Comparison of ENCODE assay signal across 1 cellular context in genomic region chr6:159075506-159076100, GRCh38.
TF ChIP-seq lines count a peak whose summit lies in the region.

No MANE protein-coding gene starts in this region.

TF ChIP-seq in HCT116, 20 proteins besides CTCF, POLR2A, EP300 and RAD21 (continued from another document):
- TF ChIP-seq, protein P1, sequence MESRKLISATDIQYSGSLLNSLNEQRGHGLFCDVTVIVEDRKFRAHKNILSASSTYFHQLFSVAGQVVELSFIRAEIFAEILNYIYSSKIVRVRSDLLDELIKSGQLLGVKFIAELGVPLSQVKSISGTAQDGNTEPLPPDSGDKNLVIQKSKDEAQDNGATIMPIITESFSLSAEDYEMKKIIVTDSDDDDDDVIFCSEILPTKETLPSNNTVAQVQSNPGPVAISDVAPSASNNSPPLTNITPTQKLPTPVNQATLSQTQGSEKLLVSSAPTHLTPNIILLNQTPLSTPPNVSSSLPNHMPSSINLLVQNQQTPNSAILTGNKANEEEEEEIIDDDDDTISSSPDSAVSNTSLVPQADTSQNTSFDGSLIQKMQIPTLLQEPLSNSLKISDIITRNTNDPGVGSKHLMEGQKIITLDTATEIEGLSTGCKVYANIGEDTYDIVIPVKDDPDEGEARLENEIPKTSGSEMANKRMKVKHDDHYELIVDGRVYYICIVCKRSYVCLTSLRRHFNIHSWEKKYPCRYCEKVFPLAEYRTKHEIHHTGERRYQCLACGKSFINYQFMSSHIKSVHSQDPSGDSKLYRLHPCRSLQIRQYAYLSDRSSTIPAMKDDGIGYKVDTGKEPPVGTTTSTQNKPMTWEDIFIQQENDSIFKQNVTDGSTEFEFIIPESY (IDR thresholded peaks at IDR 0.05; ENCODE audit: extremely low read depth, insufficient replicate concordance, low read length): no peak
- TF ChIP-seq, protein P2, sequence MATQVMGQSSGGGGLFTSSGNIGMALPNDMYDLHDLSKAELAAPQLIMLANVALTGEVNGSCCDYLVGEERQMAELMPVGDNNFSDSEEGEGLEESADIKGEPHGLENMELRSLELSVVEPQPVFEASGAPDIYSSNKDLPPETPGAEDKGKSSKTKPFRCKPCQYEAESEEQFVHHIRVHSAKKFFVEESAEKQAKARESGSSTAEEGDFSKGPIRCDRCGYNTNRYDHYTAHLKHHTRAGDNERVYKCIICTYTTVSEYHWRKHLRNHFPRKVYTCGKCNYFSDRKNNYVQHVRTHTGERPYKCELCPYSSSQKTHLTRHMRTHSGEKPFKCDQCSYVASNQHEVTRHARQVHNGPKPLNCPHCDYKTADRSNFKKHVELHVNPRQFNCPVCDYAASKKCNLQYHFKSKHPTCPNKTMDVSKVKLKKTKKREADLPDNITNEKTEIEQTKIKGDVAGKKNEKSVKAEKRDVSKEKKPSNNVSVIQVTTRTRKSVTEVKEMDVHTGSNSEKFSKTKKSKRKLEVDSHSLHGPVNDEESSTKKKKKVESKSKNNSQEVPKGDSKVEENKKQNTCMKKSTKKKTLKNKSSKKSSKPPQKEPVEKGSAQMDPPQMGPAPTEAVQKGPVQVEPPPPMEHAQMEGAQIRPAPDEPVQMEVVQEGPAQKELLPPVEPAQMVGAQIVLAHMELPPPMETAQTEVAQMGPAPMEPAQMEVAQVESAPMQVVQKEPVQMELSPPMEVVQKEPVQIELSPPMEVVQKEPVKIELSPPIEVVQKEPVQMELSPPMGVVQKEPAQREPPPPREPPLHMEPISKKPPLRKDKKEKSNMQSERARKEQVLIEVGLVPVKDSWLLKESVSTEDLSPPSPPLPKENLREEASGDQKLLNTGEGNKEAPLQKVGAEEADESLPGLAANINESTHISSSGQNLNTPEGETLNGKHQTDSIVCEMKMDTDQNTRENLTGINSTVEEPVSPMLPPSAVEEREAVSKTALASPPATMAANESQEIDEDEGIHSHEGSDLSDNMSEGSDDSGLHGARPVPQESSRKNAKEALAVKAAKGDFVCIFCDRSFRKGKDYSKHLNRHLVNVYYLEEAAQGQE (IDR thresholded peaks at IDR 0.05; ENCODE audit: low read depth): no peak
- TF ChIP-seq, protein P3, sequence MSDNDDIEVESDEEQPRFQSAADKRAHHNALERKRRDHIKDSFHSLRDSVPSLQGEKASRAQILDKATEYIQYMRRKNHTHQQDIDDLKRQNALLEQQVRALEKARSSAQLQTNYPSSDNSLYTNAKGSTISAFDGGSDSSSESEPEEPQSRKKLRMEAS (IDR thresholded peaks at IDR 0.05): no peak
- TF ChIP-seq YY1 (IDR thresholded peaks at IDR 0.05; ENCODE audit: extremely low read depth, insufficient replicate concordance, low read depth, low read length) (no peak), SIN3A (IDR thresholded peaks at IDR 0.05; ENCODE audit: low read depth) (no peak), EZH2 (IDR thresholded peaks at IDR 0.05) (no peak), ZFX (IDR thresholded peaks at IDR 0.05) (no peak), POLR2AphosphoS5 (IDR thresholded peaks at IDR 0.05; ENCODE audit: low read depth, low read length) (no peak), ZNF274 (IDR thresholded peaks at IDR 0.05; ENCODE audit: low read depth, low read length) (no peak)
